8 cellular contexts compared by ENCODE assay signal in the genomic region with DNA sequence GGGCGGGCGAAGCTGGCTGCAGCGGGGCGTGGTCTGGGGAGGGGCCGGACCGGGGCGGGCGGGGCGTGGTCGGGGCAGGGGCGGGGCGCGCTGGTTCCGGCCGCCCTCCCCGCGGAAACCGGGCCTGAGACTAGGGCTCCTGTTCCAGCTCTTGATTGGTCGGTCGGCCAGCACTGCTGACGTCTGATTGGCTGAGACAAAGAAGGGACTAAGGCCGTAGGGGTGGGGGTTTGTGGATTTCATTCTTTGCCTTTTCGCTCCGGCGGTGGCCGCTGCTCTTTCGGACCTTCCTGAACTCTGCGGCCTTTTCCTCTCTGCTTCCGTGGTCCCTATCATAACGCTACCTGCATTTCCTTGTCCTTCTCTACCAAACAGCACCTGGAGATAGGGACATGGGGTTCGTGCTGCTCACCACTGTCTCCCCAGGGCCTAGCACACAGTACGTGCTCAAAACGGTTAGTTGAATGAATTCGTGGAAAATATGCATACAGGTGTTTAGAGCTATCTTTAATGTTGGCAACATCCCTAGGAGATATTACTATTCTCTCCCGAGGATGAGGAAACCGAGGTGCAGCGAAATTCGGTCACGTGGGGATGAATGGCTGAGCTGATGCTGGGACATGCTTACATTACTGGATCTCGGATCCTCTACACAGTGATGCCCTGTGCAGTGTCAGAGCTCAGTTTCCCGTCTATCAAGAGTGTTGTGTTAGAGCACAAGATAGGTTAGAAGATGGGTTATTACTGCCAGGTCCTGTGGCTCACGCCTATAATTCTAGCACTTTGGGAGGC.
DNase-seq lines count a peak whose midpoint lies in the region; ATAC-seq and TF ChIP-seq lines count a peak whose summit lies in the region.

No MANE protein-coding gene starts in this region.

- H3K27ac Mint-ChIP-seq in activated CD4-positive, alpha-beta T cell treated with anti-CD3 and anti-CD28 coated beads for 36 hours: peak overlapping the region; percentile 53

- H3K27ac ChIP-seq in cingulate gyrus (ENCODE audit: low read depth, low read length): peak overlapping the region; percentile 82

- POLR2A ChIA-PET in activated CD4-positive, alpha-beta T cell treated with anti-CD3 and anti-CD28 coated beads for 36 hours (lab: Charles Lee): interaction anchor here (0.5 to 0.7 kb wide), 4 partner anchors 9 to 1151 kb away, joined by 3 to 4 read pairs (median 3); no protein-coding TSS in a partner anchor

- CTCF ChIA-PET in activated CD4-positive, alpha-beta T cell treated with anti-CD3 and anti-CD28 coated beads for 36 hours (lab: Charles Lee): interaction anchor here (0.7 to 1.4 kb wide), 3 partner anchors 10 to 96 kb away, joined by 3 to 6 read pairs (median 3); no protein-coding TSS in a partner anchor

- peaks cover 17% of the 10 kb centered on the region for H3K4me1 Mint-ChIP-seq in activated CD4-positive, alpha-beta T cell treated with anti-CD3 and anti-CD28 coated beads for 36 hours

- peak overlapping the region; percentile 60 for H3K4me3 ChIP-seq in AG10803 (ENCODE audit: low read length)

- DNase-seq in AG10803 (ENCODE audit: low read depth): peak; percentile 83
- DNase-seq in NCI-H345 treated with DMSO at 0.1 percent for 48 hours (lab: John Stamatoyannopoulos, UW; ENCODE audit: unreplicated experiment): peak; percentile 74
- peak; percentile 91 for DNase-seq in activated CD4-positive, alpha-beta T cell treated with anti-CD3 and anti-CD28 coated beads for 36 hours
- DNase-seq in kidney tubule cell (ENCODE audit: low spot score): peak; percentile 92
- DNase-seq in stimulated activated CD4-positive, alpha-beta T cell treated with anti-CD3 and anti-CD28 coated beads, Interleukin-15, amount 100 ng/mL, for 48 hours (ENCODE audit: low read depth in 2 of 2): peak; percentile 77 to 83

- TF ChIP-seq CTCF in AG10803 (conservative IDR thresholded peaks at IDR 0.05; ENCODE audit: low read length): no peak

- H3K9me3 Mint-ChIP-seq in activated CD4-positive, alpha-beta T cell treated with anti-CD3 and anti-CD28 coated beads for 36 hours (ENCODE audit: low read depth): no peaks in the 10 kb centered on the region

- intact Hi-C loops in activated CD4-positive, alpha-beta T cell treated with anti-CD3 and anti-CD28 coated beads for 36 hours (cut with DNase I, micrococcal nuclease): loop anchor here in 1 of 2 experiments (1.0 to 2.0 kb wide), 10 partner anchors 68 to 488 kb away; a partner anchor contains a TSS

- peak overlapping the region; percentile 82 for H3K4me3 Mint-ChIP-seq in activated CD4-positive, alpha-beta T cell treated with anti-CD3 and anti-CD28 coated beads for 36 hours

- no peaks in the 10 kb centered on the region for H3K36me3 Mint-ChIP-seq in activated CD4-positive, alpha-beta T cell treated with anti-CD3 and anti-CD28 coated beads for 36 hours (ENCODE audit: low read depth)

- ATAC-seq in GM19023 (IDR thresholded peaks at IDR 0.05; ENCODE audit: unreplicated experiment): peak; percentile 93
- ATAC-seq in HG03175 (IDR thresholded peaks at IDR 0.05; ENCODE audit: unreplicated experiment): peak; percentile 92
- peak; percentile 99 for ATAC-seq in activated CD4-positive, alpha-beta T cell treated with anti-CD3 and anti-CD28 coated beads for 36 hours

- H3K27me3 Mint-ChIP-seq in activated CD4-positive, alpha-beta T cell treated with anti-CD3 and anti-CD28 coated beads for 36 hours: peaks cover 27% of the 10 kb centered on the region

Comparison
In these comparisons a context has a peak if more than half of its experiments do, and no peak if none do; other contexts are left out.
1. Peak in every context shown above with its lines: DNase-seq, ATAC-seq, H3K4me3 ChIP-seq and H3K27ac ChIP-seq.